In the genomic region with DNA sequence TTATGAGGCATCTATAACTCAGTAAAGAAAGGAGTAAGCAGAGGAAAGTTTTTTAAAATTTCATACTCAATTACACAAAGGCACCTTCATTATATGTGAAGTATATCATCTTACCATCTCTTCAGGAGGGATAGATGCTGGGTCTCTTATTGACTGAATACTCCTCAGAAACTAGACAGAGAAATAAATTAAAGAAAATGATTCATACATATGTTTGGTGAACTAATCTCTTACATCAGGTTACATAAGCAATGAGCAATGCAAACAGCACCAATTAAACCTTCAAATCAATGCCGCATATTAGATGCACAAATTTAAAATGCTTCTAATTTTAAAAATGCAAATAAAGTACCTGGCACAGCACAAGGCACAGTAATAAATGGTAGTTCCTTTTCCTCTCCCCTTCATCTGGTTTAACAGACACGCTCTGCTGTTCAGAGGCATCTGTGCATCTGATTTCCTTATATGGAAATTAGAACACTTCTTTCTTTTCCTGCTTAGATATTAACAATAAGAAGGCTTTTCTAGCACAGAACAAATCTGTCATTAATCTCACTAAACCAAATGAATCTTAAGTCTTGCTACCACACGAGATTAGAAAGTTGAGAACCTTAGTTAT, we compare ENCODE assay signal across 22 cellular contexts. TPM values are rescaled to one million over a fixed set of nuclear protein-coding genes. Genes with fewer than 3 reads are reported as not detected.
DNase-seq lines count a peak whose midpoint lies in the region; ATAC-seq, FAIRE-seq and TF ChIP-seq lines count a peak whose summit lies in the region.
"Had no signal": no experiment of that assay in that cellular context is flagged by ENCODE, and none has a peak within 500 bp of the region (broad histone marks: within the 10 kb centered on the region; RNA-seq: fewer than 3 reads in every experiment).

No MANE protein-coding gene starts in this region.

- H3K27ac ChIP-seq in epithelial cell of prostate = peak overlapping the region; percentile 57
- H3K27ac ChIP-seq: ascending aorta, lower lobe of right lung, upper lobe of left lung had no signal

- peak overlapping the region; percentile 72 for H3K27ac Mint-ChIP-seq in stimulated activated effector memory CD8-positive, alpha-beta T cell treated with anti-CD3 and anti-CD28 coated beads, Interleukin-12 subunit alpha, Interleukin-12 subunit beta, amount 100 ng/mL, for 72 hours
- H3K27ac Mint-ChIP-seq in CD14-positive monocyte = no peak overlapping the region
- H3K27ac Mint-ChIP-seq: activated CD4-positive, alpha-beta T cell treated with anti-CD3 and anti-CD28 coated beads for 36 hours; activated T-helper 1 cell treated with anti-CD3 and anti-CD28 coated beads, Interleukin-12 subunit alpha, Interleukin-12 subunit beta, Interleukin-2, Interleukin-4 antibody, amounts not matched to agents 30 ng/mL and 10 ng/mL and 1 ng/mL, durations not matched to agents 14 hours and 24 hours and 36 hours had no signal

- H3K4me1 Mint-ChIP-seq in stimulated activated effector memory CD8-positive, alpha-beta T cell treated with anti-CD3 and anti-CD28 coated beads, Interleukin-12 subunit alpha, Interleukin-12 subunit beta, amount 100 ng/mL, for 72 hours = peaks cover 6% of the 10 kb centered on the region
- H3K4me1 Mint-ChIP-seq in CD14-positive monocyte = no peaks in the 10 kb centered on the region

- FAIRE-seq in GM12891 (lab: Jason Lieb, UNC) = no peak
- FAIRE-seq: frontal cortex, H1, kidney had no signal

- DNase-seq in activated CD4-positive, CD25-positive, alpha-beta regulatory T cell treated with anti-CD3 and anti-CD28 coated beads, Interleukin-2, amount 50 U/mL, for 72 hours = no peak
- peak; percentile 8 for DNase-seq in M059J (ENCODE audit: low read depth)
- DNase-seq in epithelial cell of prostate (ENCODE audit: low read depth, low spot score) = no peak
- no peak for DNase-seq in stimulated activated effector memory CD8-positive, alpha-beta T cell treated with anti-CD3 and anti-CD28 coated beads, Interleukin-12 subunit alpha, Interleukin-12 subunit beta, amount 100 ng/mL, for 72 hours (ENCODE audit: low spot score in 2 of 2)
- no peak for DNase-seq in effector CD8-positive, alpha-beta T cell (lab: John Stamatoyannopoulos, UW)
- DNase-seq in GM12891 (ENCODE audit: insufficient read length, low spot score) = no peak
- DNase-seq in CD14-positive monocyte (ENCODE audit: low spot score) = no peak
- DNase-seq: activated CD4-positive, alpha-beta T cell treated with anti-CD3 and anti-CD28 coated beads for 36 hours; AML-193; cerebellar nuclear complex; erythroblast; kidney; lower lobe of right lung; NCI-H2171 treated with DMSO at 0.1 percent for 48 hours; NCI-H69; upper lobe of left lung had no signal

- intact Hi-C loops in CD14-positive monocyte (cut with micrococcal nuclease) = no loop called here

- TF ChIP-seq CTCF in CD14-positive monocyte (IDR thresholded peaks at IDR 0.05) = no peak

- no peak for TF ChIP-seq POLR2A in GM12891 (IDR thresholded peaks at IDR 0.05; ENCODE audit: low read depth, low read length)

- peaks cover 100% of the 10 kb centered on the region for H3K36me3 Mint-ChIP-seq in stimulated activated effector memory CD8-positive, alpha-beta T cell treated with anti-CD3 and anti-CD28 coated beads, Interleukin-12 subunit alpha, Interleukin-12 subunit beta, amount 100 ng/mL, for 72 hours
- H3K36me3 Mint-ChIP-seq in CD14-positive monocyte = peaks cover 85 to 96% of the 10 kb centered on the region in 2 donors

- no peaks in the 10 kb centered on the region for H3K27me3 Mint-ChIP-seq in CD14-positive monocyte (ENCODE audit: low read depth in 3 of 3)
- H3K27me3 Mint-ChIP-seq: activated CD4-positive, alpha-beta T cell treated with anti-CD3 and anti-CD28 coated beads for 36 hours; activated naive CD8-positive, alpha-beta T cell had no signal

- no peaks in the 10 kb centered on the region for H3K9me3 Mint-ChIP-seq in stimulated activated effector memory CD8-positive, alpha-beta T cell treated with anti-CD3 and anti-CD28 coated beads, Interleukin-12 subunit alpha, Interleukin-12 subunit beta, amount 100 ng/mL, for 72 hours
- H3K9me3 Mint-ChIP-seq in CD14-positive monocyte = peaks cover 0 to 5% (median 2%) of the 10 kb centered on the region in 7 donors

- no peak overlapping the region for H3K4me3 Mint-ChIP-seq in stimulated activated effector memory CD8-positive, alpha-beta T cell treated with anti-CD3 and anti-CD28 coated beads, Interleukin-12 subunit alpha, Interleukin-12 subunit beta, amount 100 ng/mL, for 72 hours
- H3K4me3 Mint-ChIP-seq in CD14-positive monocyte = no peak overlapping the region
- H3K4me3 Mint-ChIP-seq: activated CD4-positive, alpha-beta T cell treated with anti-CD3 and anti-CD28 coated beads for 36 hours; activated naive CD8-positive, alpha-beta T cell; activated T-helper 1 cell treated with anti-CD3 and anti-CD28 coated beads, Interleukin-12 subunit alpha, Interleukin-12 subunit beta, Interleukin-2, Interleukin-4 antibody, amounts not matched to agents 30 ng/mL and 10 ng/mL and 1 ng/mL, durations not matched to agents 14 hours and 24 hours and 36 hours had no signal

- ATAC-seq in activated CD4-positive, CD25-positive, alpha-beta regulatory T cell treated with anti-CD3 and anti-CD28 coated beads, Interleukin-2, amount 50 U/mL, for 24 hours = peak; percentile 32 to 48
- no peak for ATAC-seq in stimulated activated effector memory CD8-positive, alpha-beta T cell treated with anti-CD3 and anti-CD28 coated beads, Interleukin-12 subunit alpha, Interleukin-12 subunit beta, amount 100 ng/mL, for 72 hours
- ATAC-seq: activated CD4-positive, alpha-beta T cell treated with anti-CD3 and anti-CD28 coated beads for 36 hours; lower lobe of right lung had no signal

TF ChIP-seq in GM12891, 5 proteins besides CTCF, POLR2A, EP300 and RAD21:
- TF ChIP-seq PAX5 (IDR thresholded peaks at IDR 0.05; ENCODE audit: insufficient read depth, low read length, severe bottlenecking) = no peak
- TF ChIP-seq TAF1 (IDR thresholded peaks at IDR 0.05; ENCODE audit: low read depth, low read length) = no peak
- no peak for TF ChIP-seq SPI1 (IDR thresholded peaks at IDR 0.05; ENCODE audit: low read depth, low read length)
- TF ChIP-seq POLR2AphosphoS5 (IDR thresholded peaks at IDR 0.05; ENCODE audit: low read depth, low read length) = no peak
- no peak for TF ChIP-seq POU2F2 (IDR thresholded peaks at IDR 0.05; ENCODE audit: low read depth, low read length)

RNA-seq across cellular contexts. Expression of gene SCYL3, which starts 20.0 kb away (rescaled TPM):
- total RNA-seq in M059J (2014; rRNA removed; shearing (Covaris generic)) = 2.9 and 7.8 TPM in 2 replicates
- polyA plus RNA-seq in GM12891 (2012; ENCODE audit: low read depth, missing spikeins) = 4.6 TPM
- 1 to 10 TPM; 2.3 to 3.6 TPM for polyA plus RNA-seq in CD14-positive monocyte
